ENCODE assay signal across 21 cellular contexts in genomic region chr10:93548376-93549071, GRCh38. TPM values are rescaled to one million over a fixed set of nuclear protein-coding genes. Genes with fewer than 3 reads are reported as not detected.
DNase-seq lines count a peak whose midpoint lies in the region; ATAC-seq and TF ChIP-seq lines count a peak whose summit lies in the region.
"Had no signal": no experiment of that assay in that cellular context is flagged by ENCODE, and none has a peak within 500 bp of the region (broad histone marks: within the 10 kb centered on the region; RNA-seq: fewer than 3 reads in every experiment).

No MANE protein-coding gene starts in this region.

- TF ChIP-seq CTCF in brain microvascular endothelial cell (IDR thresholded peaks at IDR 0.05; ENCODE audit: low read depth, low read length, missing control alignments) (no peak), hepatocyte (IDR thresholded peaks at IDR 0.05; ENCODE audit: poor library complexity) (no peak)

- DNase-seq in HT-29 (ENCODE audit: low spot score): peak; percentile 69
- peak; percentile 3 for DNase-seq in brain microvascular endothelial cell
- DNase-seq in hepatocyte (ENCODE audit: low spot score): peak; percentile 32
- no peak for DNase-seq in NCI-H2196 (lab: John Stamatoyannopoulos, UW; ENCODE audit: unreplicated experiment)
- no peak for DNase-seq in effector CD4-positive, alpha-beta T cell
- no peak for DNase-seq in activated naive CD4-positive, alpha-beta T cell treated with Interleukin-2 at 50 U/mL for 16 hours
- DNase-seq: activated CD4-positive, alpha-beta T cell treated with anti-CD3 and anti-CD28 coated beads, Interleukin-2, amount 50 U/mL, for 4 hours; activated T-cell treated with anti-CD3 and anti-CD28 coated beads, Interleukin-2, amount 50 U/mL, for 24 hours; C1 segment of cervical spinal cord; DMS153; naive B cell; NCI-H187; NCI-H446; spleen; T-cell had no signal

- no peaks in the 10 kb centered on the region for H4K20me1 ChIP-seq in hepatocyte (ENCODE audit: insufficient read depth, poor library complexity, severe bottlenecking)

- H3K79me2 ChIP-seq in hepatocyte: no peaks in the 10 kb centered on the region

- no peak overlapping the region for H3K4me3 ChIP-seq in brain microvascular endothelial cell (ENCODE audit: low read depth, low read length)
- H3K4me3 ChIP-seq in hepatocyte: no peak overlapping the region
- H3K4me3 ChIP-seq: breast epithelium, spleen had no signal

- H3K27ac ChIP-seq in brain microvascular endothelial cell (peak overlapping the region; percentile 72), hepatocyte (peak overlapping the region; percentile 93)
- H3K27ac ChIP-seq: breast epithelium, spleen, VCaP had no signal

- H3K36me3 ChIP-seq in brain microvascular endothelial cell (replicated peaks) (no peaks in the 10 kb centered on the region), hepatocyte (replicated peaks; ENCODE audit: insufficient read depth, low read depth) (no peaks in the 10 kb centered on the region)
- H3K36me3 ChIP-seq: breast epithelium, spleen had no signal

- H3K4me2 ChIP-seq in hepatocyte: no peak overlapping the region

- peaks cover 4% of the 10 kb centered on the region for H3K4me1 ChIP-seq in hepatocyte (ENCODE audit: insufficient read depth)
- H3K4me1 ChIP-seq: breast epithelium, spleen had no signal

- 73% methylated on average over 5 of the region's 5 CpGs for WGBS in hepatocyte (ENCODE audit: low lambda C conversion rate, missing lambda C conversion rate)

- H2AFZ ChIP-seq in hepatocyte: no peak overlapping the region

- in situ Hi-C loops in brain microvascular endothelial cell (cut with HindIII; ENCODE audit: low pct_ligation_motif_present, low sequenced_read_pairs): no loop called here

- H3K9me2 ChIP-seq in hepatocyte (replicated peaks; ENCODE audit: insufficient read depth): no peaks in the 10 kb centered on the region

- no peaks in the 10 kb centered on the region for H3K9me3 ChIP-seq in hepatocyte (ENCODE audit: low read depth)
- H3K9me3 ChIP-seq: breast epithelium, spleen had no signal

- no peak for ATAC-seq in HG03460 (IDR thresholded peaks at IDR 0.05; ENCODE audit: unreplicated experiment)
- ATAC-seq: T-cell had no signal

- no peaks in the 10 kb centered on the region for H3K27me3 ChIP-seq in brain microvascular endothelial cell (replicated peaks)
- no peaks in the 10 kb centered on the region for H3K27me3 ChIP-seq in hepatocyte
- H3K27me3 ChIP-seq: breast epithelium had no signal

RNA-seq across cellular contexts. Expression of gene FFAR4, which starts 17.9 kb away (rescaled TPM):
- total RNA-seq in HT-29 (2014; rRNA removed; shearing (Covaris generic)): 88.1 and 97.9 TPM in 2 replicates
- 0.16 TPM in 1 of 2 replicates, not detected in the other for total RNA-seq in hepatocyte
- 0.04 and 0.53 TPM in 2 replicates for polyA plus RNA-seq in hepatocyte
- total RNA-seq: frontal cortex, HT1080, LHCN-M2, T-cell had no signal

RNA-seq across cellular contexts. Expression of gene CEP55, which starts 52.1 kb away (rescaled TPM):
- 38.1 and 42.0 TPM in 2 replicates for total RNA-seq in HT-29 (2014; rRNA removed; shearing (Covaris generic))
- 3.6 and 4.0 TPM in 2 replicates for total RNA-seq in hepatocyte
- 5.4 and 5.9 TPM in 2 replicates for polyA plus RNA-seq in hepatocyte

RNA-seq across cellular contexts. Expression of gene RBP4, which starts 52.5 kb away (rescaled TPM):
- total RNA-seq in HT-29 (2014; rRNA removed; shearing (Covaris generic)): 2.7 and 4.5 TPM in 2 replicates
- 494 and 527 TPM in 2 replicates for total RNA-seq in hepatocyte
- polyA plus RNA-seq in hepatocyte: 761 and 997 TPM in 2 replicates

Comparison
In these comparisons a context has a peak if more than half of its experiments do, and no peak if none do; other contexts are left out.
1. DNase-seq: peak in HT-29 (single experiment), brain microvascular endothelial cell (single experiment) and hepatocyte (single experiment); none in NCI-H2196 (single experiment), effector CD4-positive, alpha-beta T cell (single experiment) and activated naive CD4-positive, alpha-beta T cell treated with Interleukin-2 at 50 U/mL for 16 hours (single experiment).
2. RNA of gene FFAR4, which starts 17.9 kb away (total RNA-seq): 88.1 to 97.9 TPM in HT-29; 0.16 TPM in hepatocyte; every median in the first group is over 10 times any median in the second.
3. RNA of gene RBP4, which starts 52.5 kb away (total RNA-seq): 494 to 527 TPM in hepatocyte; 2.7 to 4.5 TPM in HT-29; every median in the first group is over 10 times any median in the second.